In the genomic region with DNA sequence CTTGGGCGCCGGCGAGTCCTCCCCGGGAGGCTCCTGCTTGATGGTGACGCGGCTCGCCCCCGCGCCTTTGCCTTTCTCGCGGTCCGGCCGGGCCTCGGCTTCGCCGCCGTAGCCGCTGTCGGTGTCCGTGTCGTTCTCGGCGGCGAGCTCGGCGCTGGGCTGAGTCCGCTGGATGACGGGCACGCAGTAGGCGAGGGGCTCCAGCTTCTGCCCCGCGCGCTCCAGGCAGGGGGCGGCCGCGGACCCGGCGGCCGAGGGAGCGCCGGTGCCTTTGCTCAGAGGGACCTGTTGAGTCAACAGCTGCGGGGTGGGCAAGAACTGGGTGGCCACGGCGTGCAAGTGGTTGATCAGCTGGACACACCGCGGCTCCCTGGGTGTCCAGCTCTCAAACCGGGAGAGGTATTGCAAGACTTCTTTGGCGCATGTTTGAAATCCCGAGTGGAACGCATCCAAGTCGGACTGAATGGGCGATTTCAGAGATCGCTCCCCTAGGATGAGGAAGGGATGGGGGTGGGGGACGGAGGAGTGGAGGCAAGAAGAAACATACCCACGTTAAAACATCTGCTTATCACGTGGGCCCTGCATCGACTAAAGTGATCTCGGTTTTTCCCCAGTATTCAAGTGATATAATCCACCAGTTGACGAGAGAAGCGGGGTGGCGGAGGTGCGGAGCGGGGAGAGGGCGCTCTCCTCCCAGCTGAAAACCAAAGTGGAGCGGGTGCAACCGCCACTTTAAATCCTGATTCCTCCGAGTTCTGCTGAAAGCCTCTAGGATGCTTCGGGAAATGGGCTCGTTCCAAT, we compare ENCODE assay signal across 1 cellular context.
TF ChIP-seq lines count a peak whose summit lies in the region.

No MANE protein-coding gene starts in this region.

TF ChIP-seq in HepG2, 621 proteins besides CTCF, POLR2A, EP300 and RAD21 (continued from another document):
- TF ChIP-seq, protein P1, sequence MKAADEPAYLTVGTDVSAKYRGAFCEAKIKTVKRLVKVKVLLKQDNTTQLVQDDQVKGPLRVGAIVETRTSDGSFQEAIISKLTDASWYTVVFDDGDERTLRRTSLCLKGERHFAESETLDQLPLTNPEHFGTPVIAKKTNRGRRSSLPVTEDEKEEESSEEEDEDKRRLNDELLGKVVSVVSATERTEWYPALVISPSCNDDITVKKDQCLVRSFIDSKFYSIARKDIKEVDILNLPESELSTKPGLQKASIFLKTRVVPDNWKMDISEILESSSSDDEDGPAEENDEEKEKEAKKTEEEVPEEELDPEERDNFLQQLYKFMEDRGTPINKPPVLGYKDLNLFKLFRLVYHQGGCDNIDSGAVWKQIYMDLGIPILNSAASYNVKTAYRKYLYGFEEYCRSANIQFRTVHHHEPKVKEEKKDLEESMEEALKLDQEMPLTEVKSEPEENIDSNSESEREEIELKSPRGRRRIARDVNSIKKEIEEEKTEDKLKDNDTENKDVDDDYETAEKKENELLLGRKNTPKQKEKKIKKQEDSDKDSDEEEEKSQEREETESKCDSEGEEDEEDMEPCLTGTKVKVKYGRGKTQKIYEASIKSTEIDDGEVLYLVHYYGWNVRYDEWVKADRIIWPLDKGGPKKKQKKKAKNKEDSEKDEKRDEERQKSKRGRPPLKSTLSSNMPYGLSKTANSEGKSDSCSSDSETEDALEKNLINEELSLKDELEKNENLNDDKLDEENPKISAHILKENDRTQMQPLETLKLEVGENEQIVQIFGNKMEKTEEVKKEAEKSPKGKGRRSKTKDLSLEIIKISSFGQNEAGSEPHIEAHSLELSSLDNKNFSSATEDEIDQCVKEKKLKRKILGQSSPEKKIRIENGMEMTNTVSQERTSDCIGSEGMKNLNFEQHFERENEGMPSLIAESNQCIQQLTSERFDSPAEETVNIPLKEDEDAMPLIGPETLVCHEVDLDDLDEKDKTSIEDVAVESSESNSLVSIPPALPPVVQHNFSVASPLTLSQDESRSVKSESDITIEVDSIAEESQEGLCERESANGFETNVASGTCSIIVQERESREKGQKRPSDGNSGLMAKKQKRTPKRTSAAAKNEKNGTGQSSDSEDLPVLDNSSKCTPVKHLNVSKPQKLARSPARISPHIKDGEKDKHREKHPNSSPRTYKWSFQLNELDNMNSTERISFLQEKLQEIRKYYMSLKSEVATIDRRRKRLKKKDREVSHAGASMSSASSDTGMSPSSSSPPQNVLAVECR (CRISPR knock-in tag; IDR thresholded peaks at IDR 0.05; ENCODE audit: borderline replicate concordance) = no peak
- TF ChIP-seq CBX5 (CRISPR knock-in tag; IDR thresholded peaks at IDR 0.05; ENCODE audit: borderline replicate concordance) (no peak), SP2 (CRISPR knock-in tag; IDR thresholded peaks at IDR 0.05) (0 out of 2 replicates have a peak, but pooled peaks have one; percentile 13), THAP11 (CRISPR knock-in tag; IDR thresholded peaks at IDR 0.05) (no peak), ATM (IDR thresholded peaks at IDR 0.05; ENCODE audit: borderline replicate concordance) (no peak), ZSCAN21 (CRISPR knock-in tag; IDR thresholded peaks at IDR 0.05; ENCODE audit: borderline replicate concordance) (no peak), EZH2 (conservative IDR thresholded peaks at IDR 0.05; ENCODE audit: low read depth, low read length) (peak; percentile 99), KDM1A (CRISPR knock-in tag; IDR thresholded peaks at IDR 0.05) (no peak), ATRX (CRISPR knock-in tag; IDR thresholded peaks at IDR 0.05; ENCODE audit: borderline replicate concordance) (no peak), SOX5 (CRISPR knock-in tag; IDR thresholded peaks at IDR 0.05; ENCODE audit: borderline replicate concordance) (no peak), KDM2A (CRISPR knock-in tag; IDR thresholded peaks at IDR 0.05; ENCODE audit: borderline replicate concordance, low read depth) (peak; percentile 16; the same call in 1 of the 2 replicates), PLRG1 (conservative IDR thresholded peaks at IDR 0.05) (no peak), BCL6 (CRISPR knock-in tag; IDR thresholded peaks at IDR 0.05) (peak; percentile 90), RBM39 (IDR thresholded peaks at IDR 0.05; ENCODE audit: low read depth, low read length, poor library complexity, severe bottlenecking) (no peak), TBL1XR1 (IDR thresholded peaks at IDR 0.05; ENCODE audit: borderline replicate concordance, low read length, partially characterized antibody) (no peak), RNF2 (conservative IDR thresholded peaks at IDR 0.05; ENCODE audit: low read depth) (peak; percentile 52; the same call in 1 of the 2 replicates), HNRNPL (IDR thresholded peaks at IDR 0.05; ENCODE audit: low read depth, low read length) (no peak), GABPA (IDR thresholded peaks at IDR 0.05; ENCODE audit: low read depth, low read length) (no peak), GABPA (CRISPR knock-in tag; IDR thresholded peaks at IDR 0.05; ENCODE audit: low read depth) (no peak), TBX2 (CRISPR knock-in tag; IDR thresholded peaks at IDR 0.05; ENCODE audit: borderline replicate concordance) (no peak), MTF2 (CRISPR knock-in tag; IDR thresholded peaks at IDR 0.05; ENCODE audit: borderline replicate concordance) (peak; percentile 92; the same call in 1 of the 2 replicates)
- TF ChIP-seq, protein P2, sequence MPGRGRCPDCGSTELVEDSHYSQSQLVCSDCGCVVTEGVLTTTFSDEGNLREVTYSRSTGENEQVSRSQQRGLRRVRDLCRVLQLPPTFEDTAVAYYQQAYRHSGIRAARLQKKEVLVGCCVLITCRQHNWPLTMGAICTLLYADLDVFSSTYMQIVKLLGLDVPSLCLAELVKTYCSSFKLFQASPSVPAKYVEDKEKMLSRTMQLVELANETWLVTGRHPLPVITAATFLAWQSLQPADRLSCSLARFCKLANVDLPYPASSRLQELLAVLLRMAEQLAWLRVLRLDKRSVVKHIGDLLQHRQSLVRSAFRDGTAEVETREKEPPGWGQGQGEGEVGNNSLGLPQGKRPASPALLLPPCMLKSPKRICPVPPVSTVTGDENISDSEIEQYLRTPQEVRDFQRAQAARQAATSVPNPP (CRISPR knock-in tag; IDR thresholded peaks at IDR 0.05) = no peak
- TF ChIP-seq, protein P3, sequence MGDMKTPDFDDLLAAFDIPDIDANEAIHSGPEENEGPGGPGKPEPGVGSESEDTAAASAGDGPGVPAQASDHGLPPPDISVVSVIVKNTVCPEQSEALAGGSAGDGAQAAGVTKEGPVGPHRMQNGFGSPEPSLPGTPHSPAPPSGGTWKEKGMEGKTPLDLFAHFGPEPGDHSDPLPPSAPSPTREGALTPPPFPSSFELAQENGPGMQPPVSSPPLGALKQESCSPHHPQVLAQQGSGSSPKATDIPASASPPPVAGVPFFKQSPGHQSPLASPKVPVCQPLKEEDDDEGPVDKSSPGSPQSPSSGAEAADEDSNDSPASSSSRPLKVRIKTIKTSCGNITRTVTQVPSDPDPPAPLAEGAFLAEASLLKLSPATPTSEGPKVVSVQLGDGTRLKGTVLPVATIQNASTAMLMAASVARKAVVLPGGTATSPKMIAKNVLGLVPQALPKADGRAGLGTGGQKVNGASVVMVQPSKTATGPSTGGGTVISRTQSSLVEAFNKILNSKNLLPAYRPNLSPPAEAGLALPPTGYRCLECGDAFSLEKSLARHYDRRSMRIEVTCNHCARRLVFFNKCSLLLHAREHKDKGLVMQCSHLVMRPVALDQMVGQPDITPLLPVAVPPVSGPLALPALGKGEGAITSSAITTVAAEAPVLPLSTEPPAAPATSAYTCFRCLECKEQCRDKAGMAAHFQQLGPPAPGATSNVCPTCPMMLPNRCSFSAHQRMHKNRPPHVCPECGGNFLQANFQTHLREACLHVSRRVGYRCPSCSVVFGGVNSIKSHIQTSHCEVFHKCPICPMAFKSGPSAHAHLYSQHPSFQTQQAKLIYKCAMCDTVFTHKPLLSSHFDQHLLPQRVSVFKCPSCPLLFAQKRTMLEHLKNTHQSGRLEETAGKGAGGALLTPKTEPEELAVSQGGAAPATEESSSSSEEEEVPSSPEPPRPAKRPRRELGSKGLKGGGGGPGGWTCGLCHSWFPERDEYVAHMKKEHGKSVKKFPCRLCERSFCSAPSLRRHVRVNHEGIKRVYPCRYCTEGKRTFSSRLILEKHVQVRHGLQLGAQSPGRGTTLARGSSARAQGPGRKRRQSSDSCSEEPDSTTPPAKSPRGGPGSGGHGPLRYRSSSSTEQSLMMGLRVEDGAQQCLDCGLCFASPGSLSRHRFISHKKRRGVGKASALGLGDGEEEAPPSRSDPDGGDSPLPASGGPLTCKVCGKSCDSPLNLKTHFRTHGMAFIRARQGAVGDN (CRISPR knock-in tag; IDR thresholded peaks at IDR 0.05) = peak; percentile 37
- TF ChIP-seq, protein P4, sequence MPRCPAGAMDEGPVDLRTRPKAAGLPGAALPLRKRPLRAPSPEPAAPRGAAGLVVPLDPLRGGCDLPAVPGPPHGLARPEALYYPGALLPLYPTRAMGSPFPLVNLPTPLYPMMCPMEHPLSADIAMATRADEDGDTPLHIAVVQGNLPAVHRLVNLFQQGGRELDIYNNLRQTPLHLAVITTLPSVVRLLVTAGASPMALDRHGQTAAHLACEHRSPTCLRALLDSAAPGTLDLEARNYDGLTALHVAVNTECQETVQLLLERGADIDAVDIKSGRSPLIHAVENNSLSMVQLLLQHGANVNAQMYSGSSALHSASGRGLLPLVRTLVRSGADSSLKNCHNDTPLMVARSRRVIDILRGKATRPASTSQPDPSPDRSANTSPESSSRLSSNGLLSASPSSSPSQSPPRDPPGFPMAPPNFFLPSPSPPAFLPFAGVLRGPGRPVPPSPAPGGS (CRISPR knock-in tag; IDR thresholded peaks at IDR 0.05) = 0 out of 2 replicates have a peak, but pooled peaks have one; percentile 28
- TF ChIP-seq, protein P5, sequence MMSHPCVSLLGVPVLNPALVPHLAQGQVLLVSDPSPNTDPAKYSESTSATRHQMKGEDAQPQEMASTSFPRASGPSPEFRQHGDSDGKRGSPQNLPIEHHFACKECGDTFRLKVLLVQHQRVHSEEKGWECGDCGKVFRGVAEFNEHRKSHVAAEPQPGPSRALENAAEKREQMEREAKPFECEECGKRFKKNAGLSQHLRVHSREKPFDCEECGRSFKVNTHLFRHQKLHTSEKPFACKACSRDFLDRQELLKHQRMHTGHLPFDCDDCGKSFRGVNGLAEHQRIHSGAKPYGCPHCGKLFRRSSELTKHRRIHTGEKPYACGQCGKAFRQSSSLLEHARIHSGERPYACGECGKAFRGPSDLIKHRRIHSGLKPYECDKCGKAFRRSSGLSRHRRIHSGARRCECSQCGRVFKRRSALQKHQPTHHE (CRISPR knock-in tag; IDR thresholded peaks at IDR 0.05; ENCODE audit: borderline replicate concordance) = no peak
- TF ChIP-seq, protein P6, sequence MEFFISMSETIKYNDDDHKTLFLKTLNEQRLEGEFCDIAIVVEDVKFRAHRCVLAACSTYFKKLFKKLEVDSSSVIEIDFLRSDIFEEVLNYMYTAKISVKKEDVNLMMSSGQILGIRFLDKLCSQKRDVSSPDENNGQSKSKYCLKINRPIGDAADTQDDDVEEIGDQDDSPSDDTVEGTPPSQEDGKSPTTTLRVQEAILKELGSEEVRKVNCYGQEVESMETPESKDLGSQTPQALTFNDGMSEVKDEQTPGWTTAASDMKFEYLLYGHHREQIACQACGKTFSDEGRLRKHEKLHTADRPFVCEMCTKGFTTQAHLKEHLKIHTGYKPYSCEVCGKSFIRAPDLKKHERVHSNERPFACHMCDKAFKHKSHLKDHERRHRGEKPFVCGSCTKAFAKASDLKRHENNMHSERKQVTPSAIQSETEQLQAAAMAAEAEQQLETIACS (CRISPR knock-in tag; IDR thresholded peaks at IDR 0.05) = 0 out of 2 replicates have a peak, but pooled peaks have one; percentile 21
- TF ChIP-seq, protein P7, sequence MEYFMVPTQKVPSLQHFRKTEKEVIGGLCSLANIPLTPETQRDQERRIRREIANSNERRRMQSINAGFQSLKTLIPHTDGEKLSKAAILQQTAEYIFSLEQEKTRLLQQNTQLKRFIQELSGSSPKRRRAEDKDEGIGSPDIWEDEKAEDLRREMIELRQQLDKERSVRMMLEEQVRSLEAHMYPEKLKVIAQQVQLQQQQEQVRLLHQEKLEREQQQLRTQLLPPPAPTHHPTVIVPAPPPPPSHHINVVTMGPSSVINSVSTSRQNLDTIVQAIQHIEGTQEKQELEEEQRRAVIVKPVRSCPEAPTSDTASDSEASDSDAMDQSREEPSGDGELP (IDR thresholded peaks at IDR 0.05; ENCODE audit: borderline replicate concordance, low read depth) = peak; percentile 13; the same call in 1 of the 2 replicates
- TF ChIP-seq, protein P8, sequence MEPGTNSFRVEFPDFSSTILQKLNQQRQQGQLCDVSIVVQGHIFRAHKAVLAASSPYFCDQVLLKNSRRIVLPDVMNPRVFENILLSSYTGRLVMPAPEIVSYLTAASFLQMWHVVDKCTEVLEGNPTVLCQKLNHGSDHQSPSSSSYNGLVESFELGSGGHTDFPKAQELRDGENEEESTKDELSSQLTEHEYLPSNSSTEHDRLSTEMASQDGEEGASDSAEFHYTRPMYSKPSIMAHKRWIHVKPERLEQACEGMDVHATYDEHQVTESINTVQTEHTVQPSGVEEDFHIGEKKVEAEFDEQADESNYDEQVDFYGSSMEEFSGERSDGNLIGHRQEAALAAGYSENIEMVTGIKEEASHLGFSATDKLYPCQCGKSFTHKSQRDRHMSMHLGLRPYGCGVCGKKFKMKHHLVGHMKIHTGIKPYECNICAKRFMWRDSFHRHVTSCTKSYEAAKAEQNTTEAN (CRISPR knock-in tag; conservative IDR thresholded peaks at IDR 0.05) = no peak
